Comparison of ENCODE assay signal across 12 cellular contexts in genomic region chr15:68618339-68619302, GRCh38. TPM values are rescaled to one million over a fixed set of nuclear protein-coding genes. Genes with fewer than 3 reads are reported as not detected.
A peak's percentile ranks its signal among the peaks of the same experiment; 100 is the strongest.
DNase-seq lines count a peak whose midpoint lies in the region; ATAC-seq, FAIRE-seq and TF ChIP-seq lines count a peak whose summit lies in the region.
"Had no signal": no experiment of that assay in that cellular context is flagged by ENCODE, and none has a peak within 500 bp of the region (broad histone marks: within the 10 kb centered on the region; RNA-seq: fewer than 3 reads in every experiment).

No MANE protein-coding gene starts in this region.

- H3K27me3 ChIP-seq in liver (ENCODE audit: control insufficient read depth in 4 of 4, insufficient read depth in 4 of 4, low read length in 3 of 4), result no peaks in the 10 kb centered on the region
- H3K27me3 ChIP-seq in HepG2 (ENCODE audit: control insufficient read depth in 1 of 2, insufficient read depth in 2 of 2, low read length in 2 of 2), result peaks cover 1 to 11% of the 10 kb centered on the region in 2 experiments; a peak in 4 of 5 replicates
- no peaks in the 10 kb centered on the region for H3K27me3 ChIP-seq in RWPE2 (ENCODE audit: insufficient read depth, poor library complexity, severe bottlenecking)
- H3K27me3 ChIP-seq in aorta (ENCODE audit: control insufficient read depth in 1 of 2, insufficient read depth in 2 of 2, low read length in 1 of 2), result no peaks in the 10 kb centered on the region
- peaks cover 0 to 17% (median 0%) of the 10 kb centered on the region in 4 donors for H3K27me3 ChIP-seq in esophagus squamous epithelium

- H3K9me3 Mint-ChIP-seq in glutamatergic neuron (ENCODE audit: unreplicated experiment), result peaks cover 10% of the 10 kb centered on the region
- H3K9me3 Mint-ChIP-seq: activated T-cell treated with anti-CD3 and anti-CD28 coated beads, Interleukin-2, amount 50 U/mL, for 72 hours had no signal

- H3K9me3 ChIP-seq in liver (ENCODE audit: control insufficient read depth in 4 of 4, low read length in 3 of 4), result no peaks in the 10 kb centered on the region
- H3K9me3 ChIP-seq in HepG2 (ENCODE audit: low read length), result no peaks in the 10 kb centered on the region
- H3K9me3 ChIP-seq in RWPE2 (ENCODE audit: severe bottlenecking), result no peaks in the 10 kb centered on the region
- no peaks in the 10 kb centered on the region for H3K9me3 ChIP-seq in aorta (ENCODE audit: control insufficient read depth, low read length)
- no peaks in the 10 kb centered on the region for H3K9me3 ChIP-seq in esophagus squamous epithelium

- 51% methylated on average over 7 of the region's 7 CpGs for WGBS in liver
- whole genome bisulfite sequencing in HepG2 (ENCODE audit: low lambda C conversion rate), result 52% methylated on average over 7 of the region's 7 CpGs
- WGBS in aorta, 2 donors, result 88 to 89% methylated on average over 7 of the region's 7 CpGs
- 64 to 67% methylated on average over 7 of the region's 7 CpGs for WGBS in esophagus squamous epithelium, 2 donors

- POLR2A ChIA-PET in HepG2 (lab: Yijun Ruan, JAX), result no interaction called here

- TF ChIP-seq RAD21 in liver (IDR thresholded peaks at IDR 0.05), result no peak
- no peak for TF ChIP-seq RAD21 in HepG2 (CRISPR knock-in tag; IDR thresholded peaks at IDR 0.05)

- H3K36me3 Mint-ChIP-seq in glutamatergic neuron (ENCODE audit: unreplicated experiment), result no peaks in the 10 kb centered on the region
- H3K36me3 Mint-ChIP-seq: CD4-positive, alpha-beta memory T cell had no signal

- in situ Hi-C loops in HepG2 (cut with HindIII; ENCODE audit: extremely low pct_ligation_motif_present, low pct_unique_long_range_greater_than_20kb), result no loop called here

- H3K4me3 Mint-ChIP-seq in glutamatergic neuron (ENCODE audit: unreplicated experiment), result peak overlapping the region; percentile 26
- H3K4me3 Mint-ChIP-seq: activated T-cell treated with anti-CD3 and anti-CD28 coated beads, Interleukin-2, amount 50 U/mL, for 72 hours; CD4-positive, alpha-beta memory T cell had no signal

- H3K27ac ChIP-seq in liver (ENCODE audit: low read depth in 1 of 2, low read length in 2 of 2) (no peak overlapping the region), HepG2 (ENCODE audit: extremely low read length, insufficient read depth, low read length) (no peak overlapping the region), RWPE2 (ENCODE audit: poor library complexity, severe bottlenecking) (no peak overlapping the region), aorta (ENCODE audit: low read depth in 1 of 2, low read length in 2 of 2) (no peak overlapping the region), esophagus squamous epithelium (peak overlapping the region in 2 of 4 donors; percentile 44 to 54)

- TF ChIP-seq CTCF in liver (IDR thresholded peaks at IDR 0.05; ENCODE audit: low read depth, low read length, missing input control) (no peak), HepG2 (CRISPR knock-in tag; IDR thresholded peaks at IDR 0.05) (no peak), RWPE2 (IDR thresholded peaks at IDR 0.05; ENCODE audit: poor library complexity, severe bottlenecking) (no peak), glutamatergic neuron (IDR thresholded peaks at IDR 0.05; ENCODE audit: partially characterized antibody, unreplicated experiment) (no peak), esophagus squamous epithelium (IDR thresholded peaks at IDR 0.05) (no peak)

- H4K20me1 ChIP-seq in HepG2 (ENCODE audit: insufficient read depth, low read length), result no peaks in the 10 kb centered on the region

- TF ChIP-seq EP300 in HepG2 (IDR thresholded peaks at IDR 0.05; ENCODE audit: low read depth in 2 of 2, low read length in 2 of 2), result no peak
- no peak for TF ChIP-seq EP300 in HepG2 (CRISPR knock-in tag; IDR thresholded peaks at IDR 0.05; ENCODE audit: borderline replicate concordance)

- DNase-seq in HepG2 (ENCODE audit: low spot score), result no peak
- DNase-seq in RWPE2 (ENCODE audit: low spot score), result no peak
- no peak for DNase-seq in glutamatergic neuron
- DNase-seq in aorta, result no peak
- no peak for DNase-seq in activated CD4-positive, alpha-beta T cell treated with anti-CD3 and anti-CD28 coated beads, Interleukin-2, amount 50 U/mL, for 48 hours
- DNase-seq in esophagus squamous epithelium (lab: John Stamatoyannopoulos, UW), result no peak
- DNase-seq in C1 segment of cervical spinal cord (lab: John Stamatoyannopoulos, UW), result no peak
- DNase-seq: activated T-cell treated with anti-CD3 and anti-CD28 coated beads, Interleukin-2, amount 50 U/mL, for 72 hours; CD4-positive, alpha-beta memory T cell had no signal

- H3K4me1 Mint-ChIP-seq in glutamatergic neuron (ENCODE audit: low read depth, unreplicated experiment), result peaks cover 61% of the 10 kb centered on the region
- H3K4me1 Mint-ChIP-seq: CD4-positive, alpha-beta memory T cell had no signal

- H3K4me3 ChIP-seq in liver (ENCODE audit: low read depth in 1 of 3, low read length in 3 of 3) (no peak overlapping the region), HepG2 (replicated peaks in 1 of 3; ENCODE audit: insufficient read depth in 1 of 3, low read depth in 2 of 3, low read length in 3 of 3) (no peak overlapping the region), RWPE2 (ENCODE audit: severe bottlenecking) (no peak overlapping the region), aorta (ENCODE audit: low read length in 2 of 2) (no peak overlapping the region), esophagus squamous epithelium (no peak overlapping the region)

- peaks cover 2 to 16% (median 9%) of the 10 kb centered on the region in 4 donors for H3K4me1 ChIP-seq in liver (ENCODE audit: control insufficient read depth in 4 of 4, insufficient read depth in 4 of 4, low read length in 3 of 4)
- H3K4me1 ChIP-seq in HepG2 (ENCODE audit: insufficient read depth, low read length), result no peaks in the 10 kb centered on the region
- H3K4me1 ChIP-seq in RWPE2 (ENCODE audit: insufficient read depth, poor library complexity, severe bottlenecking), result no peaks in the 10 kb centered on the region
- no peaks in the 10 kb centered on the region for H3K4me1 ChIP-seq in aorta (ENCODE audit: control insufficient read depth in 1 of 2, insufficient read depth in 2 of 2, low read length in 2 of 2)
- peaks cover 0 to 32% (median 4%) of the 10 kb centered on the region in 3 donors for H3K4me1 ChIP-seq in esophagus squamous epithelium

- no TSS peak for BruUV-seq in HepG2 (replicated peaks; lab: Mats Ljungman, UMichigan)

- ATAC-seq in HepG2, result no peak
- ATAC-seq in RWPE2 (ENCODE audit: low read depth), result peak; percentile 41; the same call in 1 of the 3 replicates
- peak; percentile 21 for ATAC-seq in aorta (ENCODE audit: low FRiP score)
- ATAC-seq: activated T-cell treated with anti-CD3 and anti-CD28 coated beads, Interleukin-2, amount 50 U/mL, for 72 hours had no signal

- H3K36me3 ChIP-seq in liver (ENCODE audit: control insufficient read depth in 4 of 4, insufficient read depth in 3 of 4, low read depth in 1 of 4, low read length in 3 of 4) (no peaks in the 10 kb centered on the region), HepG2 (replicated peaks in 1 of 2; ENCODE audit: control insufficient read depth in 1 of 2, insufficient read depth in 2 of 2, low read length in 2 of 2) (no peaks in the 10 kb centered on the region), RWPE2 (ENCODE audit: low read depth) (no peaks in the 10 kb centered on the region), aorta (ENCODE audit: control insufficient read depth in 1 of 2, insufficient read depth in 2 of 2, low read length in 1 of 2) (no peaks in the 10 kb centered on the region), esophagus squamous epithelium (no peaks in the 10 kb centered on the region)

- intact Hi-C loops in HepG2 (cut with micrococcal nuclease; ENCODE audit: unreplicated experiment) (no loop called here), aorta (cut with DNase I) (no loop called here), esophagus squamous epithelium (cut with DNase I) (no loop called here)

- CTCF ChIA-PET in HepG2 (lab: Yijun Ruan, JAX; ENCODE audit: low intra/inter-chr PET ratio, low total read pairs), result no interaction called here

- no peak for TF ChIP-seq POLR2A in HepG2 (IDR thresholded peaks at IDR 0.05; ENCODE audit: insufficient read depth in 1 of 2, low read depth in 2 of 2, low read length in 2 of 2)
- no peak for TF ChIP-seq POLR2A in esophagus squamous epithelium (IDR thresholded peaks at IDR 0.05)

- H2AFZ ChIP-seq in HepG2 (ENCODE audit: low read length), result no peak overlapping the region

- H3K79me2 ChIP-seq in HepG2 (ENCODE audit: insufficient read depth, low read length), result no peaks in the 10 kb centered on the region

- H3K4me2 ChIP-seq in HepG2 (ENCODE audit: low read depth, low read length), result no peak overlapping the region

- H3K9ac ChIP-seq in liver (ENCODE audit: low read depth in 1 of 2, low read length in 2 of 2) (no peak overlapping the region), HepG2 (ENCODE audit: insufficient read depth, low read depth, low read length) (no peak overlapping the region)

- FAIRE-seq in HepG2 (lab: Jason Lieb, UNC), result no peak

- H3K27ac Mint-ChIP-seq in glutamatergic neuron (ENCODE audit: unreplicated experiment), result no peak overlapping the region
- H3K27ac Mint-ChIP-seq: activated T-cell treated with anti-CD3 and anti-CD28 coated beads, Interleukin-2, amount 50 U/mL, for 72 hours; CD4-positive, alpha-beta memory T cell had no signal

- peaks cover 2% of the 10 kb centered on the region for H3K27me3 Mint-ChIP-seq in glutamatergic neuron (ENCODE audit: unreplicated experiment)

RNA-seq across cellular contexts. Expression of gene CORO2B, which starts 39.8 kb away (rescaled TPM):
- total RNA-seq in liver (under 1 TPM; 0.50 to 0.65 TPM), HepG2 (2016; rRNA removed; fragmentation: Illumina TruSeq; extraction: Trizol) (0.35 and 0.36 TPM in 2 replicates), glutamatergic neuron (ENCODE audit: unreplicated experiment) (16.3 TPM), aorta (1 to 10 TPM; 3.8 to 9.2 TPM), esophagus squamous epithelium (1 to 10 TPM in 1 of 4 donors, under 1 TPM in 2, not detected in 1; 0.19 to 2.3 (median 0.22) TPM)
- polyA plus RNA-seq in liver (under 1 TPM; 0.15 to 0.54 TPM), HepG2 (2011; rRNA removed) (0.63 and 1.1 TPM in 2 replicates), aorta (1 to 10 TPM; 1.8 to 6.2 TPM)
- 0.10 and 0.18 TPM in 2 replicates for total RNA-seq in HepG2 (2016; cell fraction: cytosol; rRNA removed; fragmentation: Illumina TruSeq; extraction: Trizol; ENCODE audit: low read depth)
- total RNA-seq in HepG2 (2016; cell fraction: insoluble cytoplasmic fraction; rRNA removed; fragmentation: Illumina TruSeq; extraction: Trizol), result 0.22 and 0.28 TPM in 2 replicates
- total RNA-seq in HepG2 (2016; cell fraction: membrane; rRNA removed; fragmentation: Illumina TruSeq; extraction: Trizol), result 0.28 and 0.34 TPM in 2 replicates
- 0.13 and 0.22 TPM in 2 replicates for total RNA-seq in HepG2 (2016; cell fraction: nucleus; rRNA removed; fragmentation: Illumina TruSeq; extraction: Trizol)
- 0.58 and 0.64 TPM in 2 replicates for polyA plus RNA-seq in HepG2 (2011; cell fraction: cytosol; rRNA removed)
- polyA plus RNA-seq in HepG2 (2011; cell fraction: nucleus; rRNA removed), result 0.92 and 1.2 TPM in 2 replicates
- polyA plus RNA-seq in HepG2 (2012), result 0.15 and 0.16 TPM in 2 replicates
- polyA plus RNA-seq in HepG2 (2016; cell fraction: cytosol; fragmentation: Illumina TruSeq; extraction: Trizol; ENCODE audit: low read depth), result 0.09 and 0.12 TPM in 2 replicates
- polyA plus RNA-seq in HepG2 (2016; cell fraction: insoluble cytoplasmic fraction; fragmentation: Illumina TruSeq; extraction: Trizol; ENCODE audit: low read depth), result 0.51 and 0.85 TPM in 2 replicates
- 0.43 and 0.52 TPM in 2 replicates for polyA plus RNA-seq in HepG2 (2016; cell fraction: membrane; fragmentation: Illumina TruSeq; extraction: Trizol; ENCODE audit: low read depth)
- polyA plus RNA-seq in HepG2 (2016; cell fraction: nucleus; fragmentation: Illumina TruSeq; extraction: Trizol; ENCODE audit: insufficient read depth, low read depth), result 0.27 and 0.31 TPM in 2 replicates
- 1.3 TPM in 1 of 2 replicates, not detected in the other for polyA minus RNA-seq in HepG2 (2011; rRNA and poly(A)+ RNA removed; ENCODE audit: low replicate concordance)
- 0.62 and 0.69 TPM in 2 replicates for polyA minus RNA-seq in HepG2 (2011; cell fraction: cytosol; rRNA and poly(A)+ RNA removed)
- 0.13 and 0.25 TPM in 2 replicates for polyA minus RNA-seq in HepG2 (2011; cell fraction: nucleus; rRNA and poly(A)+ RNA removed)
- total RNA-seq: CD4-positive, alpha-beta memory T cell; HT-29; NCI-H460 had no signal
- polyA plus RNA-seq: CD4-positive, alpha-beta memory T cell had no signal
